ENCODE assay signal across 9 cellular contexts in the genomic region with DNA sequence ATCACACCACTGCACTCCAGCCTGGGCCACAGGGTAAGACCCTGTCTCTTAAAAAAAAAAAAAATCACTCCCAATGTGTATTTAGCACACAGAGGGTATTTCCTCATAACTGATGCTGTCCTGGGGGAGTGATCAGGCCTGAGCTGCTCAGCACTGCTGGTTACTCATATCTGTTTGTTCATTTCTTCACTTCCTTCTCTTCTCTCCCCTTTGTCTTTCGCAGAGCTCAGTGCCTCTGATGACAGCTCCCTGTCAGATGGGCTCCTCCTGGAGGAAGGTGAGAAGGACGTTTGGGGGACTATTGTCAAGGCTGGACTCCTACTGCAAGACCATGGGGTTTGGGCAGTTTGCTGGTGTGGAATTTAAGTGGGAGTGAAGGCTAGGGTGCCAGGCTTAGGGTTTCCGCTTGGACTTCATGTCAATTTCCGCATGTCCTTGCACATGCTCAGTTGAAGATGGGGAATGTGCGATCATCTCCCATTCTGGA. TPM values are rescaled to one million over a fixed set of nuclear protein-coding genes. Genes with fewer than 3 reads are reported as not detected.
DNase-seq lines count a peak whose midpoint lies in the region; ATAC-seq and TF ChIP-seq lines count a peak whose summit lies in the region.
"Had no signal": no experiment of that assay in that cellular context is flagged by ENCODE, and none has a peak within 500 bp of the region (broad histone marks: within the 10 kb centered on the region; RNA-seq: fewer than 3 reads in every experiment).

No MANE protein-coding gene starts in this region.

- no peak for TF ChIP-seq POLR2A in suprapubic skin (IDR thresholded peaks at IDR 0.05)

- ATAC-seq in HG03060 (IDR thresholded peaks at IDR 0.05; ENCODE audit: low read depth, unreplicated experiment) (peak; percentile 50), GM21526 (IDR thresholded peaks at IDR 0.05; ENCODE audit: low FRiP score, unreplicated experiment) (no peak)

- H3K27ac ChIP-seq in suprapubic skin, result peak overlapping the region; percentile 21
- no peak overlapping the region for H3K27ac ChIP-seq in left ventricle myocardium inferior (replicated peaks)

- DNase-seq in DMS53 (lab: John Stamatoyannopoulos, UW) (peak; percentile 31), DMS53 treated with DMSO at 0.1 percent for 48 hours (lab: John Stamatoyannopoulos, UW; ENCODE audit: unreplicated experiment) (no peak), SKM-1 (lab: John Stamatoyannopoulos, UW; ENCODE audit: unreplicated experiment) (peak; percentile 96), suprapubic skin (ENCODE audit: low spot score in 2 of 2) (no peak), left ventricle myocardium inferior (no peak), activated gamma-delta T cell (lab: John Stamatoyannopoulos, UW) (no peak)
- DNase-seq: T-helper 9 cell had no signal

- H3K4me3 ChIP-seq in suprapubic skin (no peak overlapping the region), left ventricle myocardium inferior (no peak overlapping the region)

- intact Hi-C loops in left ventricle myocardium inferior (cut with micrococcal nuclease), result no loop called here

- no peak for TF ChIP-seq EP300 in suprapubic skin (IDR thresholded peaks at IDR 0.05)

- no peaks in the 10 kb centered on the region for H3K27me3 ChIP-seq in suprapubic skin
- peaks cover 20% of the 10 kb centered on the region for H3K27me3 ChIP-seq in left ventricle myocardium inferior (ENCODE audit: low read depth)

- TF ChIP-seq CTCF in suprapubic skin (IDR thresholded peaks at IDR 0.05), result no peak
- no peak for TF ChIP-seq CTCF in left ventricle myocardium inferior (IDR thresholded peaks at IDR 0.05; ENCODE audit: borderline replicate concordance)

- H3K4me1 ChIP-seq in suprapubic skin (peaks cover 62% of the 10 kb centered on the region), left ventricle myocardium inferior (no peaks in the 10 kb centered on the region)

- H3K9me3 ChIP-seq in suprapubic skin (no peaks in the 10 kb centered on the region), left ventricle myocardium inferior (replicated peaks) (no peaks in the 10 kb centered on the region)

- H3K36me3 ChIP-seq in suprapubic skin, result peaks cover 1% of the 10 kb centered on the region
- H3K36me3 ChIP-seq in left ventricle myocardium inferior, result no peaks in the 10 kb centered on the region

- 77% methylated on average over 5 of the region's 5 CpGs for WGBS in suprapubic skin

RNA-seq across cellular contexts. Expression of gene INAVA, which starts 13.0 kb away (rescaled TPM):
- total RNA-seq in suprapubic skin (100 to 1,000 TPM; 110 to 137 (median 117) TPM), left ventricle myocardium inferior (0.05 TPM)

RNA-seq across cellular contexts. Expression of gene GPR25, which starts 34.9 kb away (rescaled TPM):
- total RNA-seq in suprapubic skin (not detected), left ventricle myocardium inferior (not detected)

Comparison
In these comparisons a context has a peak if more than half of its experiments do, and no peak if none do; other contexts are left out.
1. DNase-seq: peak in DMS53 (single experiment) and SKM-1 (single experiment); none in DMS53 treated with DMSO at 0.1 percent for 48 hours (single experiment), suprapubic skin (0 of 2), left ventricle myocardium inferior (single experiment) and activated gamma-delta T cell (single experiment).
2. RNA of gene INAVA, which starts 13.0 kb away (total RNA-seq): 110 to 137 TPM in suprapubic skin; 0.05 TPM in left ventricle myocardium inferior (single experiment); every median in the first group is over 100 times any median in the second.